ENCODE assay signal across 8 cellular contexts in genomic region chr1:231337472-231338269, GRCh38. TPM values are rescaled to one million over a fixed set of nuclear protein-coding genes. Genes with fewer than 3 reads are reported as not detected.
A peak's percentile ranks its signal among the peaks of the same experiment; 100 is the strongest.
DNase-seq lines count a peak whose midpoint lies in the region; ATAC-seq, FAIRE-seq and TF ChIP-seq lines count a peak whose summit lies in the region.

A gene with protein sequence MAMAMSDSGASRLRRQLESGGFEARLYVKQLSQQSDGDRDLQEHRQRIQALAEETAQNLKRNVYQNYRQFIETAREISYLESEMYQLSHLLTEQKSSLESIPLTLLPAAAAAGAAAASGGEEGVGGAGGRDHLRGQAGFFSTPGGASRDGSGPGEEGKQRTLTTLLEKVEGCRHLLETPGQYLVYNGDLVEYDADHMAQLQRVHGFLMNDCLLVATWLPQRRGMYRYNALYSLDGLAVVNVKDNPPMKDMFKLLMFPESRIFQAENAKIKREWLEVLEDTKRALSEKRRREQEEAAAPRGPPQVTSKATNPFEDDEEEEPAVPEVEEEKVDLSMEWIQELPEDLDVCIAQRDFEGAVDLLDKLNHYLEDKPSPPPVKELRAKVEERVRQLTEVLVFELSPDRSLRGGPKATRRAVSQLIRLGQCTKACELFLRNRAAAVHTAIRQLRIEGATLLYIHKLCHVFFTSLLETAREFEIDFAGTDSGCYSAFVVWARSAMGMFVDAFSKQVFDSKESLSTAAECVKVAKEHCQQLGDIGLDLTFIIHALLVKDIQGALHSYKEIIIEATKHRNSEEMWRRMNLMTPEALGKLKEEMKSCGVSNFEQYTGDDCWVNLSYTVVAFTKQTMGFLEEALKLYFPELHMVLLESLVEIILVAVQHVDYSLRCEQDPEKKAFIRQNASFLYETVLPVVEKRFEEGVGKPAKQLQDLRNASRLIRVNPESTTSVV (minus strand): TSS chr1:231337852. CDS start chr1:231337745, 107 bp downstream.

- 0 to 1% (median 0%) methylated on average over 74 of the region's 74 CpGs for WGBS in adipose tissue, 3 donors
- 0% methylated on average over 41 to 74 of the region's 74 CpGs for WGBS in heart left ventricle, 4 donors

- no peaks in the 10 kb centered on the region for H3K9me3 ChIP-seq in heart left ventricle

- peak within 1 kb of the TSS; percentile 97 to 100 (median 100) for H3K4me3 Mint-ChIP-seq in T-cell
- peak within 1 kb of the TSS; percentile 94 for H3K4me3 Mint-ChIP-seq in type B pancreatic cell

- peak; percentile 100 for FAIRE-seq in GM12891 (lab: Jason Lieb, UNC)

- intact Hi-C loops in heart left ventricle (cut with DNase I): loop anchor here in 6 of 10 donors (2.0 to 10.0 kb wide), 5 partner anchors 77 to 190 kb away; partner anchors contain the start of genes GNPAT (in 5 of the 6) and TSNAX (in 1 of the 6)

- TF ChIP-seq POLR2A in GM12891 (IDR thresholded peaks at IDR 0.05; ENCODE audit: low read depth, low read length): peak; percentile 72
- peak in 1 of 2 donors; percentile 93 for TF ChIP-seq POLR2A in heart left ventricle (IDR thresholded peaks at IDR 0.05)

- H3K27me3 ChIP-seq in heart left ventricle: no peaks in the 10 kb centered on the region

- peaks cover 0 to 2% (median 0%) of the 10 kb centered on the region in 3 donors for H3K9me3 Mint-ChIP-seq in T-cell
- H3K9me3 Mint-ChIP-seq in type B pancreatic cell: peaks cover 5% of the 10 kb centered on the region

- peak in 1 of 12 donors; percentile 11 for TF ChIP-seq CTCF in heart left ventricle (IDR thresholded peaks at IDR 0.05)
- no peak for TF ChIP-seq CTCF in type B pancreatic cell (conservative IDR thresholded peaks at IDR 0.05)

- H3K36me3 Mint-ChIP-seq in T-cell (peaks cover 33% of the 10 kb centered on the region), type B pancreatic cell (peaks cover 18% of the 10 kb centered on the region)

- ATAC-seq in HG02840 (IDR thresholded peaks at IDR 0.05; ENCODE audit: low FRiP score, unreplicated experiment) (peak; percentile 82), T-cell (replicated peaks in 1 of 4) (peak; percentile 80 to 86 (median 83)), heart left ventricle (peak; percentile 95 to 97 (median 96))

- H3K27me3 Mint-ChIP-seq in T-cell (peaks cover 0 to 3% of the 10 kb centered on the region in 2 donors), type B pancreatic cell (no peaks in the 10 kb centered on the region)

- H3K36me3 ChIP-seq in heart left ventricle: peaks cover 0 to 40% (median 25%) of the 10 kb centered on the region in 9 donors

- peak within 1 kb of the TSS; percentile 63 to 96 (median 82) for H3K4me3 ChIP-seq in heart left ventricle

- DNase-seq in GM12891 (ENCODE audit: insufficient read length, low spot score) (peak; percentile 86), NCI-H1436 treated with DMSO at 0.1 percent for 48 hours (lab: John Stamatoyannopoulos, UW) (peak; percentile 96), T-cell (peak; percentile 88 to 100 (median 95)), heart left ventricle (peak; percentile 94 to 98 (median 95)), pons (ENCODE audit: low spot score) (peak; percentile 99), type B pancreatic cell (ENCODE audit: extremely low spot score, unreplicated experiment) (peak; percentile 99)

- peak within 1 kb of the TSS; percentile 99 to 100 for H3K27ac Mint-ChIP-seq in T-cell
- peak within 1 kb of the TSS; percentile 99 for H3K27ac Mint-ChIP-seq in type B pancreatic cell

- peak within 1 kb of the TSS; percentile 53 for H3K27ac ChIP-seq in adipose tissue (ENCODE audit: low read depth, low read length)
- H3K27ac ChIP-seq in heart left ventricle: peak within 1 kb of the TSS; percentile 76 to 98 (median 96)

- H3K4me1 ChIP-seq in heart left ventricle: peaks cover 14 to 63% (median 52%) of the 10 kb centered on the region in 12 donors

- CTCF ChIA-PET in T-cell (lab: Charles Lee): interaction anchor here (0.5 to 1.7 kb wide), 17 partner anchors 8 to 1290 kb away, joined by 3 to 7 read pairs (median 3); partner anchors contain the start of gene TSNAX (in 1 of the 2)

- POLR2A ChIA-PET in T-cell (lab: Charles Lee): interaction anchor here (0.6 to 1.6 kb wide), 10 partner anchors 8 to 288 kb away, joined by 3 to 7 read pairs (median 3); no protein-coding TSS in a partner anchor

- H3K4me1 Mint-ChIP-seq in T-cell: peaks cover 62 to 74% (median 69%) of the 10 kb centered on the region in 3 donors
- peaks cover 33% of the 10 kb centered on the region for H3K4me1 Mint-ChIP-seq in type B pancreatic cell (ENCODE audit: unreplicated experiment)

TF ChIP-seq in GM12891, 5 proteins besides CTCF, POLR2A, EP300 and RAD21:
- TF ChIP-seq SPI1 (IDR thresholded peaks at IDR 0.05; ENCODE audit: low read depth, low read length): peak; percentile 77
- no peak; the same call in 1 of the 2 replicates for TF ChIP-seq POU2F2 (IDR thresholded peaks at IDR 0.05; ENCODE audit: low read depth, low read length)
- TF ChIP-seq PAX5 (IDR thresholded peaks at IDR 0.05; ENCODE audit: insufficient read depth, low read length, severe bottlenecking): no peak
- TF ChIP-seq TAF1 (IDR thresholded peaks at IDR 0.05; ENCODE audit: low read depth, low read length): peak; percentile 95
- TF ChIP-seq POLR2AphosphoS5 (IDR thresholded peaks at IDR 0.05; ENCODE audit: low read depth, low read length): peak; percentile 90
TF ChIP-seq in GM12891: peak in this region for 3.

RNA-seq across cellular contexts. Expression of the gene that starts here (rescaled TPM):
- 3.9 TPM for polyA plus RNA-seq in GM12891 (2012; ENCODE audit: low read depth, missing spikeins)
- total RNA-seq in T-cell (10 to 100 TPM; 27.3 to 34.9 (median 30.6) TPM), heart left ventricle (10 to 100 TPM; 10.2 to 14.8 (median 12.8) TPM), type B pancreatic cell (ENCODE audit: low replicate concordance) (13.1 and 19.2 TPM in 2 replicates)
- polyA plus RNA-seq in adipose tissue (1 to 10 TPM; 2.9 to 5.3 (median 3.7) TPM), heart left ventricle (1 to 10 TPM; 3.7 to 9.7 TPM)

Comparison
In these comparisons a context has a peak if more than half of its experiments do, and no peak if none do; other contexts are left out.
1. Peak in every context shown above with its lines: DNase-seq, ATAC-seq, H3K4me3 ChIP-seq and H3K27ac ChIP-seq.